ENCODE assay signal across 22 cellular contexts in the genomic region with DNA sequence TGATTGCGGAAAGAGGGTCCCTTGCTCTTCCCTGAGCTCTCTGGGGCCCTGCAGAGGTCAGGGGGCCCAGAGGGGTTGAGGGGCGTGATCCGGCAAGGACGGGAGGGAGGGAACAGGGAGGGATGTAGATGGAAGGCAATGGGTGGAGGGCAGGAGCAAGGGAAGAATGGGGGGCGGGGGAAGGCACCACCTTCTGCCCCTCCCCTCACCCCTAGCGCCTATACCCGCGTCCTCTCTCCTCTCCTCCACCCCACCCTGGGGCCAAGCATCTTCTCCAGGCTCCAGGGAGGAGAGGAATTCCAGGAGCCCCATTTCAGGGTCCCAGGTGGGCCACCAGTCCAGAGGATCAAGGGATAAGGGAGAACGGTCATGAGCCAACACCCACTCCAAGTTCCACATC. TPM values are rescaled to one million over a fixed set of nuclear protein-coding genes. Genes with fewer than 3 reads are reported as not detected.
DNase-seq lines count a peak whose midpoint lies in the region; ATAC-seq and TF ChIP-seq lines count a peak whose summit lies in the region.
"Had no signal": no experiment of that assay in that cellular context is flagged by ENCODE, and none has a peak within 500 bp of the region (broad histone marks: within the 10 kb centered on the region; RNA-seq: fewer than 3 reads in every experiment).

No MANE protein-coding gene starts in this region.

- no peak overlapping the region for H3K4ac ChIP-seq in trophoblast cell (ENCODE audit: low read depth, low read length)

- no peak overlapping the region for H3K4me3 Mint-ChIP-seq in chondrocyte (ENCODE audit: unreplicated experiment)
- H3K4me3 Mint-ChIP-seq: HFFc6 had no signal

- H2AFZ ChIP-seq in trophoblast cell (ENCODE audit: insufficient read depth, low read length, poor library complexity) = no peak overlapping the region

- no peak overlapping the region for H3K18ac ChIP-seq in trophoblast cell (ENCODE audit: low read length)

- H2BK12ac ChIP-seq in trophoblast cell (ENCODE audit: low read length) = peak overlapping the region; percentile 21

- no peaks in the 10 kb centered on the region for H3K36me3 Mint-ChIP-seq in chondrocyte (ENCODE audit: low read depth)

- peak overlapping the region; percentile 2 for H2BK5ac ChIP-seq in trophoblast cell (ENCODE audit: low read depth, low read length, poor library complexity)

- DNase-seq in right cardiac atrium (no peak), Right ventricle myocardium superior (no peak), chondrocyte (ENCODE audit: low spot score) (no peak), trophoblast cell (no peak), prostate gland (ENCODE audit: low spot score) (no peak), NCI-H524 (lab: John Stamatoyannopoulos, UW) (no peak), MG63 (no peak)
- DNase-seq: Calu3, DMS79 treated with DMSO at 0.1 percent for 48 hours, GF-D8, HFFc6, IMR-90, KG1, MM.1S, NCI-H2029, NCI-H446 treated with DMSO at 0.1 percent for 48 hours, NCI-H526 treated with DMSO at 0.1 percent for 48 hours had no signal

- TF ChIP-seq POLR2A in prostate gland (IDR thresholded peaks at IDR 0.05) = no peak

- H3K9me3 ChIP-seq in right cardiac atrium (ENCODE audit: control insufficient read depth, low read length) (no peaks in the 10 kb centered on the region), trophoblast cell (ENCODE audit: insufficient read depth, low read depth, low read length) (no peaks in the 10 kb centered on the region), prostate gland (no peaks in the 10 kb centered on the region), MG63 (no peaks in the 10 kb centered on the region)
- H3K9me3 ChIP-seq: SJCRH30 had no signal

- H3K27me3 ChIP-seq in right cardiac atrium (ENCODE audit: control insufficient read depth, insufficient read depth) = no peaks in the 10 kb centered on the region
- H3K27me3 ChIP-seq in trophoblast cell (ENCODE audit: insufficient read depth, low read length) = no peaks in the 10 kb centered on the region
- H3K27me3 ChIP-seq in prostate gland (replicated peaks; ENCODE audit: insufficient read depth) = no peaks in the 10 kb centered on the region
- H3K27me3 ChIP-seq in MG63 = no peaks in the 10 kb centered on the region
- H3K27me3 ChIP-seq: SJCRH30 had no signal

- intact Hi-C loops in right cardiac atrium (cut with DNase I) (no loop called here), Right ventricle myocardium superior (cut with DNase I) (no loop called here), prostate gland (cut with DNase I) (no loop called here)

- H4K12ac ChIP-seq in trophoblast cell (ENCODE audit: low read depth, low read length) = no peak overlapping the region

- no peak overlapping the region for H3K4me3 ChIP-seq in right cardiac atrium (ENCODE audit: low read length)
- no peak overlapping the region for H3K4me3 ChIP-seq in trophoblast cell (ENCODE audit: low read depth, low read length)
- no peak overlapping the region for H3K4me3 ChIP-seq in prostate gland
- H3K4me3 ChIP-seq in MG63 = no peak overlapping the region
- H3K4me3 ChIP-seq: SJCRH30 had no signal

- H2AK5ac ChIP-seq in trophoblast cell (ENCODE audit: low read length) = peak overlapping the region; percentile 11

- TF ChIP-seq CTCF in chondrocyte (IDR thresholded peaks at IDR 0.05) (no peak), prostate gland (IDR thresholded peaks at IDR 0.05) (no peak)

- H4K8ac ChIP-seq in trophoblast cell (ENCODE audit: low read depth, low read length) = peak overlapping the region; percentile 3

- H3K36me3 ChIP-seq in trophoblast cell (ENCODE audit: control insufficient read depth in 1 of 2, insufficient read depth in 2 of 2, low read length in 2 of 2) = no peaks in the 10 kb centered on the region
- no peaks in the 10 kb centered on the region for H3K36me3 ChIP-seq in prostate gland
- no peaks in the 10 kb centered on the region for H3K36me3 ChIP-seq in MG63
- H3K36me3 ChIP-seq: SJCRH30 had no signal

- no peaks in the 10 kb centered on the region for H3K27me3 Mint-ChIP-seq in chondrocyte (ENCODE audit: low read depth)

- peaks cover 5% of the 10 kb centered on the region for H3K79me1 ChIP-seq in trophoblast cell (ENCODE audit: low read length)

- no peak overlapping the region for H2BK120ac ChIP-seq in trophoblast cell (ENCODE audit: insufficient read depth, low read length, poor library complexity)

- no peak overlapping the region for H3K27ac ChIP-seq in right cardiac atrium (ENCODE audit: low read length)
- H3K27ac ChIP-seq in trophoblast cell (ENCODE audit: low read depth, low read length) = no peak overlapping the region
- no peak overlapping the region for H3K27ac ChIP-seq in prostate gland

- H3K23ac ChIP-seq in trophoblast cell (ENCODE audit: low read length) = no peak overlapping the region

- H3K4me1 ChIP-seq in right cardiac atrium (ENCODE audit: control insufficient read depth, insufficient read depth, low read length) (no peaks in the 10 kb centered on the region), trophoblast cell (ENCODE audit: control insufficient read depth in 1 of 2, insufficient read depth in 2 of 2, low read length in 2 of 2) (peaks cover 12 to 13% of the 10 kb centered on the region in 2 experiments), prostate gland (replicated peaks) (no peaks in the 10 kb centered on the region)

- ATAC-seq in right cardiac atrium (peak; percentile 12 to 28), Right ventricle myocardium superior (ENCODE audit: poor library complexity) (no peak)
- ATAC-seq: SK-N-SH treated with all-trans-retinoic acid at 6 μM for 48 hours had no signal

- no peak overlapping the region for H3K4me2 ChIP-seq in trophoblast cell (ENCODE audit: low read length)

- peaks cover 30% of the 10 kb centered on the region for H3K4me1 Mint-ChIP-seq in chondrocyte (ENCODE audit: low read depth)

- peak overlapping the region; percentile 22 for H3K27ac Mint-ChIP-seq in chondrocyte (ENCODE audit: unreplicated experiment)
- H3K27ac Mint-ChIP-seq: HFFc6 had no signal

- peaks cover 2% of the 10 kb centered on the region for H3K79me2 ChIP-seq in trophoblast cell (ENCODE audit: control insufficient read depth, insufficient read depth, low read length, poor library complexity)

- WGBS in right cardiac atrium = 78% methylated on average over 9 of the region's 9 CpGs
- WGBS in trophoblast cell (ENCODE audit: extremely low coverage, insufficient coverage, insufficient read length) = no CpG with 5 or more reads among the region's 9 CpGs
- WGBS in prostate gland = 78% methylated on average over 9 of the region's 9 CpGs

- H3K14ac ChIP-seq in trophoblast cell (ENCODE audit: low read length) = no peak overlapping the region

- H4K91ac ChIP-seq in trophoblast cell (ENCODE audit: low read depth, low read length) = peak overlapping the region; percentile 36

- no peak overlapping the region for H3K9ac ChIP-seq in trophoblast cell (ENCODE audit: low read length)

- no peaks in the 10 kb centered on the region for H3K9me3 Mint-ChIP-seq in chondrocyte (ENCODE audit: low read depth)
- H3K9me3 Mint-ChIP-seq: HFFc6 had no signal

RNA-seq across cellular contexts. Expression of a gene that starts 11.8 kb away (rescaled TPM):
- total RNA-seq in right cardiac atrium (not detected), Right ventricle myocardium superior (not detected), chondrocyte (not detected in 3 replicates), prostate gland (not detected)
- 0.09 TPM for polyA plus RNA-seq in right cardiac atrium
- polyA plus RNA-seq in trophoblast cell (2013) = 0.05 and 0.06 TPM in 2 replicates
- not detected in 2 replicates for total RNA-seq in MG63 (2014; rRNA removed; shearing (Covaris generic); ENCODE audit: low replicate concordance)
- total RNA-seq: A172, Calu3, HFFc6, IMR-90, OCI-LY7, SJCRH30 had no signal
- polyA plus RNA-seq: BJ, IMR-90 had no signal

RNA-seq across cellular contexts. Expression of a gene that starts 20.3 kb away (rescaled TPM):
- 100 to 1,000 TPM; 696 to 797 (median 747) TPM for total RNA-seq in right cardiac atrium
- 2,205 TPM for polyA plus RNA-seq in right cardiac atrium
- total RNA-seq in Right ventricle myocardium superior = 621 TPM
- 706 to 837 TPM (median 731 TPM) in 3 replicates for total RNA-seq in chondrocyte
- polyA plus RNA-seq in trophoblast cell (2013) = 3,251 and 3,406 TPM in 2 replicates
- total RNA-seq in prostate gland = 1,000 to 10,000 TPM; 1,539 to 2,854 TPM
- total RNA-seq in MG63 (2014; rRNA removed; shearing (Covaris generic); ENCODE audit: low replicate concordance) = 3,004 and 3,358 TPM in 2 replicates

RNA-seq across cellular contexts. Expression of a gene that starts 20.5 kb away (rescaled TPM):
- total RNA-seq in right cardiac atrium = 10 to 100 TPM; 31.9 to 37.7 (median 34.9) TPM
- 40.8 TPM for polyA plus RNA-seq in right cardiac atrium
- total RNA-seq in Right ventricle myocardium superior = 37.8 TPM
- 30.1 to 36.0 TPM (median 35.1 TPM) in 3 replicates for total RNA-seq in chondrocyte
- polyA plus RNA-seq in trophoblast cell (2013) = 60.3 and 60.7 TPM in 2 replicates
- 10 to 100 TPM; 27.8 to 41.1 TPM for total RNA-seq in prostate gland
- 48.0 and 59.7 TPM in 2 replicates for total RNA-seq in MG63 (2014; rRNA removed; shearing (Covaris generic); ENCODE audit: low replicate concordance)
